ENCODE assay signal across 9 cellular contexts in the genomic region with DNA sequence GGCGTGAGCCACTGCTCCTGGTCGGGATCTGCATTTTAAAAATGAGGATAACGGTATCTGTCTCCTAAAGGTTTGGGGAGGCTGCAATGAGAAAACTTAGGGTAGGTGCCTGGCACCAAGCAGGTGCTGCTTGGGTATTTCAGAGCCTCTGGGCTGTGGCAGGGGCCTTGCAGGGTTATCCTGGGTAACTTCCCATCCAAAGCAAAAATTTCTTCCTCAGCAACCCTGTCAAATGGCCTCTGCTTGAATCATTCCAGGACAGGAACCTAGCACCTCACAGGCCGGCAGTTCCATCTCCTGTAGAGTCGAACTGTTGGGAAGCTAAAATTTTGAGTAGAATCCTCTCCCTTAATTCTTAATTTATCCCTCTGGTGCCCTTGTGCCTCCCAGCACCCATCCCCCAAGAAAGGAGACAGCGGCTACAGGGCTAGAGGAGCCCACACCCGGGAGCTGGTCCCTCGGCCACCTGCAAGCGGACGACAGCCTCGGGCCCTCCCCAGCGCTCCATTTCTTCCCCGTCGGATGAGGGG. TPM values are rescaled to one million over a fixed set of nuclear protein-coding genes. Genes with fewer than 3 reads are reported as not detected.
DNase-seq lines count a peak whose midpoint lies in the region; ATAC-seq and TF ChIP-seq lines count a peak whose summit lies in the region.
"Had no signal": no experiment of that assay in that cellular context is flagged by ENCODE, and none has a peak within 500 bp of the region (broad histone marks: within the 10 kb centered on the region; RNA-seq: fewer than 3 reads in every experiment).

No MANE protein-coding gene starts in this region.

- H3K36me3 ChIP-seq in Caco-2 (ENCODE audit: control insufficient read depth, insufficient read depth, low read length) (no peaks in the 10 kb centered on the region), NT2/D1 (ENCODE audit: insufficient read depth, insufficient read length, low read length) (no peaks in the 10 kb centered on the region), prostate gland (no peaks in the 10 kb centered on the region)

- H3K4me3 Mint-ChIP-seq in Caco-2 (ENCODE audit: unreplicated experiment) = peak overlapping the region; percentile 76

- no peak overlapping the region for H3K27ac ChIP-seq in prostate gland

- H3K27me3 ChIP-seq in Caco-2 (replicated peaks; ENCODE audit: control insufficient read depth, insufficient read depth, low read length) (no peaks in the 10 kb centered on the region), NT2/D1 (ENCODE audit: insufficient read depth, insufficient read length) (peaks cover 59% of the 10 kb centered on the region), prostate gland (replicated peaks; ENCODE audit: insufficient read depth) (no peaks in the 10 kb centered on the region)

- H3K9ac ChIP-seq in NT2/D1 (ENCODE audit: insufficient read length, low read depth) = peak overlapping the region; percentile 17

- H3K27me3 Mint-ChIP-seq in Caco-2 (ENCODE audit: insufficient read depth, unreplicated experiment) = peaks cover 13% of the 10 kb centered on the region

- TF ChIP-seq CTCF in Caco-2 (IDR thresholded peaks at IDR 0.05; ENCODE audit: insufficient read depth in 1 of 2, low read depth in 1 of 2, low read length in 1 of 2, severe bottlenecking in 1 of 2, unreplicated experiment in 1 of 2) (no peak), epithelial cell of proximal tubule (conservative IDR thresholded peaks at IDR 0.05; ENCODE audit: low read depth, low read length) (no peak), prostate gland (IDR thresholded peaks at IDR 0.05) (no peak)

- CTCF ChIA-PET in Caco-2 (lab: Charles Lee) = interaction anchor here (1.3 kb wide), 1 partner anchor 174 kb away, joined by 3 read pairs; no protein-coding TSS in a partner anchor

- H3K4me3 ChIP-seq in Caco-2 (ENCODE audit: low read depth, low read length) (peak overlapping the region; percentile 61), NT2/D1 (ENCODE audit: insufficient read length, low read depth) (peak overlapping the region; percentile 36), epithelial cell of proximal tubule (ENCODE audit: low read depth, low read length) (peak overlapping the region; percentile 49), prostate gland (peak overlapping the region; percentile 28 to 36)

- H3K36me3 Mint-ChIP-seq in Caco-2 (ENCODE audit: insufficient read depth, unreplicated experiment) = peaks cover 6% of the 10 kb centered on the region

- no peaks in the 10 kb centered on the region for H3K4me1 Mint-ChIP-seq in Caco-2 (ENCODE audit: low read depth, unreplicated experiment)

- DNase-seq in Caco-2 (no peak), NT2/D1 (ENCODE audit: low read depth, low spot score) (no peak), epithelial cell of proximal tubule (ENCODE audit: low read depth) (no peak), prostate gland (ENCODE audit: low spot score) (no peak), ureter (ENCODE audit: low spot score) (no peak), middle frontal gyrus (ENCODE audit: extremely low spot score, low spot score) (no peak), NCI-H226 (no peak)

- H3K27ac Mint-ChIP-seq in Caco-2 (ENCODE audit: unreplicated experiment) = no peak overlapping the region

- POLR2A ChIA-PET in Caco-2 (lab: Charles Lee) = no interaction called here

- TF ChIP-seq POLR2A in prostate gland (IDR thresholded peaks at IDR 0.05) = no peak

- intact Hi-C loops in Caco-2 (cut with micrococcal nuclease; ENCODE audit: unreplicated experiment) = no loop called here
- intact Hi-C loops in prostate gland (cut with DNase I) = no loop called here

- ATAC-seq in HG03520 (IDR thresholded peaks at IDR 0.05; ENCODE audit: unreplicated experiment) = no peak

- H3K4me1 ChIP-seq in Caco-2 (0 out of 2 replicates have a peak, but pooled peaks cover 3% of the 10 kb centered on the region), NT2/D1 (ENCODE audit: insufficient read depth, insufficient read length) (peaks cover 4% of the 10 kb centered on the region), prostate gland (replicated peaks) (peaks cover 3% of the 10 kb centered on the region)

- no peaks in the 10 kb centered on the region for H3K9me3 Mint-ChIP-seq in Caco-2 (ENCODE audit: unreplicated experiment)

- H3K9me3 ChIP-seq in Caco-2 = no peaks in the 10 kb centered on the region
- no peaks in the 10 kb centered on the region for H3K9me3 ChIP-seq in NT2/D1 (ENCODE audit: insufficient read depth, low read length)
- H3K9me3 ChIP-seq in prostate gland = no peaks in the 10 kb centered on the region

- 25% methylated on average over 14 of the region's 14 CpGs for WGBS in prostate gland

- BruUV-seq in Caco-2 (replicated peaks; lab: Mats Ljungman, UMichigan) = no TSS peak

RNA-seq across cellular contexts. Expression of gene CGREF1, which starts 0.9 kb away (rescaled TPM):
- total RNA-seq in Caco-2 (2022) (4.4 and 5.0 TPM in 2 replicates), epithelial cell of proximal tubule (1.0 and 2.3 TPM in 2 replicates), prostate gland (10 to 100 TPM in 1 of 2 donors, 1 to 10 TPM in 1; 4.9 to 10.7 TPM), ureter (1.9 TPM)

RNA-seq across cellular contexts. Expression of gene ABHD1, which starts 5.6 kb away (rescaled TPM):
- total RNA-seq in Caco-2 (2022) (0.18 and 0.23 TPM in 2 replicates), epithelial cell of proximal tubule (not detected in 2 replicates), prostate gland (1 to 10 TPM; 4.1 to 7.0 TPM), ureter (0.78 TPM)

RNA-seq across cellular contexts. Expression of gene PREB, which starts 16.4 kb away (rescaled TPM):
- total RNA-seq in Caco-2 (2022) (62.5 and 65.3 TPM in 2 replicates), epithelial cell of proximal tubule (53.3 and 77.1 TPM in 2 replicates), prostate gland (10 to 100 TPM; 74.0 to 88.9 TPM), ureter (45.6 TPM)

RNA-seq across cellular contexts. Expression of gene PRR30, which starts 21.1 kb away (rescaled TPM):
- total RNA-seq in Caco-2 (2022) (not detected in 2 replicates), epithelial cell of proximal tubule (not detected in 2 replicates), prostate gland (1 to 10 TPM in 1 of 2 donors, not detected in 1; 1.1 TPM), ureter (not detected)
- total RNA-seq: liver had no signal

RNA-seq across cellular contexts. Expression of gene TCF23, which starts 30.7 kb away (rescaled TPM):
- total RNA-seq in Caco-2 (2022) (not detected in 2 replicates), epithelial cell of proximal tubule (not detected in 2 replicates), prostate gland (1 to 10 TPM in 1 of 2 donors, not detected in 1; 8.5 TPM), ureter (0.42 TPM)
